ENCODE assay signal across 1 cellular context in the genomic region with DNA sequence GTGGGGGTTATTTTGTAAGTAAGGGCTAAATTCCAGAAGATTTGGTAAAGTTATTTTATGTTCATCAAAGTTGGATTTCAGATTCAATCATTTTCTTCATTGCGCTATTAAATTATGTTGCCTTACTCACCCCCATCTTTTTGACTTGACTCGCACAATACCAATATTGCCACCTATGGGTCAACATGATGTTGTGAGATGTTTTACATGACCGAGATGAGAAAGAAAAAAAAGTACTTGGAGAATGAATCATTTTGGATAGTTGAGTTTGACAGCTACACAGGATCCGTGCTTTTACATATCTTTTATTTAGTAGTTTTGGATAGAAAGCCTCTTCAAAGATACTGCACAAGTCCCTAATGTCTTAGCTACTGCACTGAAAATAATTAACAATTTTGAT.
TF ChIP-seq lines count a peak whose summit lies in the region.

No MANE protein-coding gene starts in this region.

TF ChIP-seq in GM23338, 12 proteins besides CTCF, POLR2A, EP300 and RAD21 (continued from another document):
- TF ChIP-seq, protein P1, sequence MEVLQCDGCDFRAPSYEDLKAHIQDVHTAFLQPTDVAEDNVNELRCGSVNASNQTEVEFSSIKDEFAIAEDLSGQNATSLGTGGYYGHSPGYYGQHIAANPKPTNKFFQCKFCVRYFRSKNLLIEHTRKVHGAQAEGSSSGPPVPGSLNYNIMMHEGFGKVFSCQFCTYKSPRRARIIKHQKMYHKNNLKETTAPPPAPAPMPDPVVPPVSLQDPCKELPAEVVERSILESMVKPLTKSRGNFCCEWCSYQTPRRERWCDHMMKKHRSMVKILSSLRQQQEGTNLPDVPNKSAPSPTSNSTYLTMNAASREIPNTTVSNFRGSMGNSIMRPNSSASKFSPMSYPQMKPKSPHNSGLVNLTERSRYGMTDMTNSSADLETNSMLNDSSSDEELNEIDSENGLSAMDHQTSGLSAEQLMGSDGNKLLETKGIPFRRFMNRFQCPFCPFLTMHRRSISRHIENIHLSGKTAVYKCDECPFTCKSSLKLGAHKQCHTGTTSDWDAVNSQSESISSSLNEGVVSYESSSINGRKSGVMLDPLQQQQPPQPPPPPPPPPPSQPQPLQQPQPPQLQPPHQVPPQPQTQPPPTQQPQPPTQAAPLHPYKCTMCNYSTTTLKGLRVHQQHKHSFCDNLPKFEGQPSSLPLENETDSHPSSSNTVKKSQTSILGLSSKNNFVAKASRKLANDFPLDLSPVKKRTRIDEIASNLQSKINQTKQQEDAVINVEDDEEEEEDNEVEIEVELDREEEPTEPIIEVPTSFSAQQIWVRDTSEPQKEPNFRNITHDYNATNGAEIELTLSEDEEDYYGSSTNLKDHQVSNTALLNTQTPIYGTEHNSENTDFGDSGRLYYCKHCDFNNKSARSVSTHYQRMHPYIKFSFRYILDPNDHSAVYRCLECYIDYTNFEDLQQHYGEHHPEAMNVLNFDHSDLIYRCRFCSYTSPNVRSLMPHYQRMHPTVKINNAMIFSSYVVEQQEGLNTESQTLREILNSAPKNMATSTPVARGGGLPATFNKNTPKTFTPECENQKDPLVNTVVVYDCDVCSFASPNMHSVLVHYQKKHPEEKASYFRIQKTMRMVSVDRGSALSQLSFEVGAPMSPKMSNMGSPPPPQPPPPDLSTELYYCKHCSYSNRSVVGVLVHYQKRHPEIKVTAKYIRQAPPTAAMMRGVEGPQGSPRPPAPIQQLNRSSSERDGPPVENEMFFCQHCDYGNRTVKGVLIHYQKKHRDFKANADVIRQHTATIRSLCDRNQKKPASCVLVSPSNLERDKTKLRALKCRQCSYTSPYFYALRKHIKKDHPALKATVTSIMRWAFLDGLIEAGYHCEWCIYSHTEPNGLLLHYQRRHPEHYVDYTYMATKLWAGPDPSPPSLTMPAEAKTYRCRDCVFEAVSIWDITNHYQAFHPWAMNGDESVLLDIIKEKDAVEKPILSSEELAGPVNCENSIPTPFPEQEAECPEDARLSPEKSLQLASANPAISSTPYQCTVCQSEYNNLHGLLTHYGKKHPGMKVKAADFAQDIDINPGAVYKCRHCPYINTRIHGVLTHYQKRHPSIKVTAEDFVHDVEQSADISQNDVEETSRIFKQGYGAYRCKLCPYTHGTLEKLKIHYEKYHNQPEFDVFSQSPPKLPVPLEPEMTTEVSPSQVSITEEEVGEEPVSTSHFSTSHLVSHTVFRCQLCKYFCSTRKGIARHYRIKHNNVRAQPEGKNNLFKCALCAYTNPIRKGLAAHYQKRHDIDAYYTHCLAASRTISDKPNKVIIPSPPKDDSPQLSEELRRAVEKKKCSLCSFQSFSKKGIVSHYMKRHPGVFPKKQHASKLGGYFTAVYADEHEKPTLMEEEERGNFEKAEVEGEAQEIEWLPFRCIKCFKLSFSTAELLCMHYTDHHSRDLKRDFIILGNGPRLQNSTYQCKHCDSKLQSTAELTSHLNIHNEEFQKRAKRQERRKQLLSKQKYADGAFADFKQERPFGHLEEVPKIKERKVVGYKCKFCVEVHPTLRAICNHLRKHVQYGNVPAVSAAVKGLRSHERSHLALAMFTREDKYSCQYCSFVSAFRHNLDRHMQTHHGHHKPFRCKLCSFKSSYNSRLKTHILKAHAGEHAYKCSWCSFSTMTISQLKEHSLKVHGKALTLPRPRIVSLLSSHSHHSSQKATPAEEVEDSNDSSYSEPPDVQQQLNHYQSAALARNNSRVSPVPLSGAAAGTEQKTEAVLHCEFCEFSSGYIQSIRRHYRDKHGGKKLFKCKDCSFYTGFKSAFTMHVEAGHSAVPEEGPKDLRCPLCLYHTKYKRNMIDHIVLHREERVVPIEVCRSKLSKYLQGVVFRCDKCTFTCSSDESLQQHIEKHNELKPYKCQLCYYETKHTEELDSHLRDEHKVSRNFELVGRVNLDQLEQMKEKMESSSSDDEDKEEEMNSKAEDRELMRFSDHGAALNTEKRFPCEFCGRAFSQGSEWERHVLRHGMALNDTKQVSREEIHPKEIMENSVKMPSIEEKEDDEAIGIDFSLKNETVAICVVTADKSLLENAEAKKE (CRISPR knock-in tag; IDR thresholded peaks at IDR 0.05): no peak
- TF ChIP-seq EZH2 (IDR thresholded peaks at IDR 0.05; ENCODE audit: low read depth, unreplicated experiment): no peak
- TF ChIP-seq POLR2AphosphoS5 (IDR thresholded peaks at IDR 0.05; ENCODE audit: low read depth): no peak
- TF ChIP-seq STAT1 (IDR thresholded peaks at IDR 0.05; ENCODE audit: unreplicated experiment): no peak
